Comparison of ENCODE assay signal across 1 cellular context in the genomic region with DNA sequence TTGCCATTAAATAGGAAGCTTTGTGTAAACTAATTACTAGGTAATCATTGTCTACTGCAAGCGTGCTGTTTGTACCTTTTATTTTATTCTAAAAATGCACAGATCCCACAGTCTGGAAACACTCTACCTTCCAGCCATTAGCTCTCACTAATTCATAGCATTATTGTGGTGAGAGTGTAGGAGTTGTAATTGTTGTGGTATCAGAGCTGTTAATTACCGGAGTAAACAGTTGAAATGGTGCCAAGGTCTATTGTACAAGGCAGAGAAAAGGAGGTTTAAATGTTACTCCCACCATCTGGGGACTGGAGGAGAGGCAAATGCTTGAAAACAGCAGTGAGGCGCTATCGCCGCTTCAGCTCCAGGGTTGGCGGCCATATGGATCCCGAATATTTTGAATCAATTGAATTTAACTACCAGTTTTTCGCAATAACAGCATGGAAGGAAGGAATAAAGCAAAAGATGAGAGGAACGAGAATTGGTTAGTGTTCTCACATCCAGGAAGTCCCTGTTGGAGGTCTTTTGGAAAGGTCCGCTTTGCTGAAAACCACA.
TF ChIP-seq lines count a peak whose summit lies in the region.

No MANE protein-coding gene starts in this region.

TF ChIP-seq in GM23338, 12 proteins besides CTCF, POLR2A, EP300 and RAD21 (continued from another document):
- TF ChIP-seq, protein P1, sequence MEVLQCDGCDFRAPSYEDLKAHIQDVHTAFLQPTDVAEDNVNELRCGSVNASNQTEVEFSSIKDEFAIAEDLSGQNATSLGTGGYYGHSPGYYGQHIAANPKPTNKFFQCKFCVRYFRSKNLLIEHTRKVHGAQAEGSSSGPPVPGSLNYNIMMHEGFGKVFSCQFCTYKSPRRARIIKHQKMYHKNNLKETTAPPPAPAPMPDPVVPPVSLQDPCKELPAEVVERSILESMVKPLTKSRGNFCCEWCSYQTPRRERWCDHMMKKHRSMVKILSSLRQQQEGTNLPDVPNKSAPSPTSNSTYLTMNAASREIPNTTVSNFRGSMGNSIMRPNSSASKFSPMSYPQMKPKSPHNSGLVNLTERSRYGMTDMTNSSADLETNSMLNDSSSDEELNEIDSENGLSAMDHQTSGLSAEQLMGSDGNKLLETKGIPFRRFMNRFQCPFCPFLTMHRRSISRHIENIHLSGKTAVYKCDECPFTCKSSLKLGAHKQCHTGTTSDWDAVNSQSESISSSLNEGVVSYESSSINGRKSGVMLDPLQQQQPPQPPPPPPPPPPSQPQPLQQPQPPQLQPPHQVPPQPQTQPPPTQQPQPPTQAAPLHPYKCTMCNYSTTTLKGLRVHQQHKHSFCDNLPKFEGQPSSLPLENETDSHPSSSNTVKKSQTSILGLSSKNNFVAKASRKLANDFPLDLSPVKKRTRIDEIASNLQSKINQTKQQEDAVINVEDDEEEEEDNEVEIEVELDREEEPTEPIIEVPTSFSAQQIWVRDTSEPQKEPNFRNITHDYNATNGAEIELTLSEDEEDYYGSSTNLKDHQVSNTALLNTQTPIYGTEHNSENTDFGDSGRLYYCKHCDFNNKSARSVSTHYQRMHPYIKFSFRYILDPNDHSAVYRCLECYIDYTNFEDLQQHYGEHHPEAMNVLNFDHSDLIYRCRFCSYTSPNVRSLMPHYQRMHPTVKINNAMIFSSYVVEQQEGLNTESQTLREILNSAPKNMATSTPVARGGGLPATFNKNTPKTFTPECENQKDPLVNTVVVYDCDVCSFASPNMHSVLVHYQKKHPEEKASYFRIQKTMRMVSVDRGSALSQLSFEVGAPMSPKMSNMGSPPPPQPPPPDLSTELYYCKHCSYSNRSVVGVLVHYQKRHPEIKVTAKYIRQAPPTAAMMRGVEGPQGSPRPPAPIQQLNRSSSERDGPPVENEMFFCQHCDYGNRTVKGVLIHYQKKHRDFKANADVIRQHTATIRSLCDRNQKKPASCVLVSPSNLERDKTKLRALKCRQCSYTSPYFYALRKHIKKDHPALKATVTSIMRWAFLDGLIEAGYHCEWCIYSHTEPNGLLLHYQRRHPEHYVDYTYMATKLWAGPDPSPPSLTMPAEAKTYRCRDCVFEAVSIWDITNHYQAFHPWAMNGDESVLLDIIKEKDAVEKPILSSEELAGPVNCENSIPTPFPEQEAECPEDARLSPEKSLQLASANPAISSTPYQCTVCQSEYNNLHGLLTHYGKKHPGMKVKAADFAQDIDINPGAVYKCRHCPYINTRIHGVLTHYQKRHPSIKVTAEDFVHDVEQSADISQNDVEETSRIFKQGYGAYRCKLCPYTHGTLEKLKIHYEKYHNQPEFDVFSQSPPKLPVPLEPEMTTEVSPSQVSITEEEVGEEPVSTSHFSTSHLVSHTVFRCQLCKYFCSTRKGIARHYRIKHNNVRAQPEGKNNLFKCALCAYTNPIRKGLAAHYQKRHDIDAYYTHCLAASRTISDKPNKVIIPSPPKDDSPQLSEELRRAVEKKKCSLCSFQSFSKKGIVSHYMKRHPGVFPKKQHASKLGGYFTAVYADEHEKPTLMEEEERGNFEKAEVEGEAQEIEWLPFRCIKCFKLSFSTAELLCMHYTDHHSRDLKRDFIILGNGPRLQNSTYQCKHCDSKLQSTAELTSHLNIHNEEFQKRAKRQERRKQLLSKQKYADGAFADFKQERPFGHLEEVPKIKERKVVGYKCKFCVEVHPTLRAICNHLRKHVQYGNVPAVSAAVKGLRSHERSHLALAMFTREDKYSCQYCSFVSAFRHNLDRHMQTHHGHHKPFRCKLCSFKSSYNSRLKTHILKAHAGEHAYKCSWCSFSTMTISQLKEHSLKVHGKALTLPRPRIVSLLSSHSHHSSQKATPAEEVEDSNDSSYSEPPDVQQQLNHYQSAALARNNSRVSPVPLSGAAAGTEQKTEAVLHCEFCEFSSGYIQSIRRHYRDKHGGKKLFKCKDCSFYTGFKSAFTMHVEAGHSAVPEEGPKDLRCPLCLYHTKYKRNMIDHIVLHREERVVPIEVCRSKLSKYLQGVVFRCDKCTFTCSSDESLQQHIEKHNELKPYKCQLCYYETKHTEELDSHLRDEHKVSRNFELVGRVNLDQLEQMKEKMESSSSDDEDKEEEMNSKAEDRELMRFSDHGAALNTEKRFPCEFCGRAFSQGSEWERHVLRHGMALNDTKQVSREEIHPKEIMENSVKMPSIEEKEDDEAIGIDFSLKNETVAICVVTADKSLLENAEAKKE (CRISPR knock-in tag; IDR thresholded peaks at IDR 0.05): no peak
- no peak for TF ChIP-seq CREB1 (CRISPR knock-in tag; IDR thresholded peaks at IDR 0.05; ENCODE audit: low read depth)
- no peak for TF ChIP-seq EZH2 (IDR thresholded peaks at IDR 0.05; ENCODE audit: low read depth, unreplicated experiment)
